In the genomic region with DNA sequence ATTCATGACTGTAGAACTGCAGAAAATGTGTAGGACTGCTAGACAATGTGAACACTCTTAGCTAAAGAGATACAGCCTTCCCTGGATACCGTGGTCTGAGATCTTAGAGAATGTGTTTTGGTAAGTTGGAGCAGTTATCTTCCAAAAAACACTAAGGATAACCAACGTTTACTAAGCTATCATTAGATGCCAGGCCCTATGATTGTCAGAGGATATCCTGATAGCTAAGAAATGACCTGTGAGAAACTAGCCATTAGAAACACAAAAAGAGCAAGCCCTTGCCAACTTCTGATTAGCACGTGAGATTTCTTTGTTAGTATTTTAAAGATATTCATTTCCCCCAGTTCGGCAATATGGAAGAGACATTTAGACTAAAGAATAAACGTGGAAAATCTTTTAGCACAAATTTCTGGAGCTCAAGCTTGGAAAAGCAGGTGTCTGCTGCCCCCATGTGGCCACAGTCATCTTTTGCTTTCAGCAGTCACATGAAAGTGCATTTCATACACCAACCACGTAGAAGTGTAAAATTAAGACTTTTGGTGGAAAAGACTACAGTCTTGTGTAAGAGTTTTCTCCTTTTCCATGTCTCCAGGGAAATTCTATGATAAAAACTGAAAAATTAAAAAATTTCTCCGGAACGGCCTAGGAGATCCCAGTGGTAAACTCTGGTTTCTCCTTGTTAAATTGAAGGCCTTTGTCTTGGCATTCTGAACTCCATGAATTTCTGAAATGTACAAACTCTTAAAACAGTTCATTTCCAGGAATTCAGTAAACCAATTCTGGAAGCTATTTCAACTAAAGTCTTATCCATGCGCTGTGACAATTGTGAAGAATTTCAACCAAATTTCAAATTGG, we compare ENCODE assay signal across 8 cellular contexts.
A peak's percentile ranks its signal among the peaks of the same experiment; 100 is the strongest.
DNase-seq lines count a peak whose midpoint lies in the region; ATAC-seq and TF ChIP-seq lines count a peak whose summit lies in the region.

No MANE protein-coding gene starts in this region.

- H3K27ac ChIP-seq in caudate nucleus (ENCODE audit: low read depth, low read length) = no peak overlapping the region

- DNase-seq in NCI-H510A treated with DMSO at 0.1 percent for 48 hours (lab: John Stamatoyannopoulos, UW) (peak; percentile 37), NCI-H510A (lab: John Stamatoyannopoulos, UW) (no peak), NCI-H1105 (lab: John Stamatoyannopoulos, UW) (peak; percentile 32), caudate nucleus (lab: John Stamatoyannopoulos, UW) (peak in 52 of 61 donors; percentile 0 to 82 (median 16)), left kidney (ENCODE audit: low read depth, low spot score) (peak; percentile 71)
- DNase-seq in stimulated activated CD4-positive, alpha-beta T cell treated with anti-CD3 and anti-CD28 coated beads, Interleukin-4, amount 100 ng/mL, for 4 hours = peak; percentile 52 to 65

- ATAC-seq in HG02852 (IDR thresholded peaks at IDR 0.05; ENCODE audit: unreplicated experiment) = no peak

- no peak overlapping the region for H3K4me3 ChIP-seq in WI38 (ENCODE audit: low read depth, low read length)

- TF ChIP-seq CTCF in WI38 (IDR thresholded peaks at IDR 0.05; ENCODE audit: low read depth, low read length) = peak; percentile 76
